17 cellular contexts compared by ENCODE assay signal in genomic region chr20:53903652-53903987, GRCh38.
DNase-seq lines count a peak whose midpoint lies in the region; ATAC-seq, FAIRE-seq and TF ChIP-seq lines count a peak whose summit lies in the region.
"Had no signal": no experiment of that assay in that cellular context is flagged by ENCODE, and none has a peak within 500 bp of the region (broad histone marks: within the 10 kb centered on the region; RNA-seq: fewer than 3 reads in every experiment).

No MANE protein-coding gene starts in this region.

- peak overlapping the region; percentile 21 to 55; a peak in 3 of 6 replicates for H3K27ac ChIP-seq in A549
- H3K27ac ChIP-seq in prostate gland: no peak overlapping the region

- TF ChIP-seq POLR2A in A549 (IDR thresholded peaks at IDR 0.05; ENCODE audit: low read length) (no peak), prostate gland (IDR thresholded peaks at IDR 0.05) (no peak)

- WGBS in A549 (ENCODE audit: missing lambda C conversion rate): 68% methylated on average over 2 of the region's 2 CpGs
- 73% methylated on average over 2 of the region's 2 CpGs for WGBS in prostate gland

- H3K4me1 ChIP-seq in A549 (peaks cover 62% of the 10 kb centered on the region), prostate gland (replicated peaks) (no peaks in the 10 kb centered on the region)

- intact Hi-C loops in prostate gland (cut with DNase I): no loop called here

- POLR2A ChIA-PET in A549 (lab: Yijun Ruan, JAX): no interaction called here

- H3K4me3 ChIP-seq in A549: no peak overlapping the region
- no peak overlapping the region for H3K4me3 ChIP-seq in epithelial cell of esophagus (ENCODE audit: low read length)
- H3K4me3 ChIP-seq in prostate gland: no peak overlapping the region

- H3K36me3 ChIP-seq in prostate gland: no peaks in the 10 kb centered on the region
- H3K36me3 ChIP-seq: BE2C had no signal

- no peak for FAIRE-seq in A549 (lab: Jason Lieb, UNC)
- FAIRE-seq: frontal cortex, HepG2 had no signal

- DNase-seq in A549 (ENCODE audit: low read depth in 1 of 2, low spot score in 1 of 2): no peak
- peak; percentile 32 for DNase-seq in GF-D8 (lab: John Stamatoyannopoulos, UW)
- DNase-seq in SKM-1 treated with dmso at 0.1 percent for 144 hours (lab: John Stamatoyannopoulos, UW; ENCODE audit: unreplicated experiment): peak; percentile 84
- peak; percentile 96 for DNase-seq in epithelial cell of esophagus (ENCODE audit: low read depth)
- DNase-seq in prostate gland (ENCODE audit: low spot score): no peak
- DNase-seq: aorta, BE2C, dermis blood vessel endothelial cell, DMS79 treated with DMSO at 0.1 percent for 48 hours, islet precursor cell, NCI-H524 treated with DMSO at 0.1 percent for 48 hours had no signal

- H3K9me3 ChIP-seq in A549 (no peaks in the 10 kb centered on the region), prostate gland (no peaks in the 10 kb centered on the region)
- H3K9me3 ChIP-seq: BE2C had no signal

- no peak for TF ChIP-seq EP300 in A549 (IDR thresholded peaks at IDR 0.05)

- no peak overlapping the region for H3K4me2 ChIP-seq in A549

- no peak for TF ChIP-seq RAD21 in A549 (conservative IDR thresholded peaks at IDR 0.05 in 1 of 2, IDR thresholded peaks at IDR 0.05 in 1 of 2)

- no peak for TF ChIP-seq CTCF in A549 (IDR thresholded peaks at IDR 0.05)
- TF ChIP-seq CTCF in epithelial cell of esophagus (IDR thresholded peaks at IDR 0.05; ENCODE audit: insufficient read depth, low read depth, low read length, missing control alignments): no peak
- no peak for TF ChIP-seq CTCF in prostate gland (IDR thresholded peaks at IDR 0.05)

- CTCF ChIA-PET in A549 (lab: Yijun Ruan, JAX): interaction anchor here (0.6 to 5.5 kb wide), 3 partner anchors 12 to 252 kb away, joined by 4 to 29 read pairs (median 6); no protein-coding TSS in a partner anchor

- ATAC-seq in A549 (no peak), HG02763 (IDR thresholded peaks at IDR 0.05; ENCODE audit: unreplicated experiment) (no peak), HG03280 (IDR thresholded peaks at IDR 0.05; ENCODE audit: unreplicated experiment) (no peak), GM21723 (IDR thresholded peaks at IDR 0.05; ENCODE audit: unreplicated experiment) (no peak)
- ATAC-seq: HepG2, Right ventricle myocardium inferior had no signal

- H3K27me3 ChIP-seq in prostate gland (replicated peaks; ENCODE audit: insufficient read depth): no peaks in the 10 kb centered on the region
- H3K27me3 ChIP-seq: BE2C had no signal

TF ChIP-seq in A549, 52 proteins besides CTCF, POLR2A, EP300 and RAD21:
- TF ChIP-seq HOXA7 (CRISPR knock-in tag; IDR thresholded peaks at IDR 0.05) (no peak), MAFK (IDR thresholded peaks at IDR 0.05; ENCODE audit: partially characterized antibody) (no peak), FOXS1 (CRISPR knock-in tag; IDR thresholded peaks at IDR 0.05) (no peak), RARB (CRISPR knock-in tag; IDR thresholded peaks at IDR 0.05) (no peak), MYC (IDR thresholded peaks at IDR 0.05; ENCODE audit: borderline replicate concordance, low read length) (no peak), KDM1A (IDR thresholded peaks at IDR 0.05; ENCODE audit: low read depth) (no peak), JUNB (IDR thresholded peaks at IDR 0.05) (no peak), PHF8 (IDR thresholded peaks at IDR 0.05; ENCODE audit: borderline replicate concordance, low read depth) (no peak)
TF ChIP-seq in A549: peak in this region for 0.

Comparison
In these comparisons a context has a peak if more than half of its experiments do, and no peak if none do; other contexts are left out.
1. DNase-seq: peak in GF-D8 (single experiment), SKM-1 treated with dmso at 0.1 percent for 144 hours (single experiment) and epithelial cell of esophagus (single experiment); none in A549 (0 of 2) and prostate gland (single experiment).
2. H3K27ac ChIP-seq: peak in A549 (2 of 2); none in prostate gland (0 of 2).